ENCODE assay signal across 20 cellular contexts in the genomic region with DNA sequence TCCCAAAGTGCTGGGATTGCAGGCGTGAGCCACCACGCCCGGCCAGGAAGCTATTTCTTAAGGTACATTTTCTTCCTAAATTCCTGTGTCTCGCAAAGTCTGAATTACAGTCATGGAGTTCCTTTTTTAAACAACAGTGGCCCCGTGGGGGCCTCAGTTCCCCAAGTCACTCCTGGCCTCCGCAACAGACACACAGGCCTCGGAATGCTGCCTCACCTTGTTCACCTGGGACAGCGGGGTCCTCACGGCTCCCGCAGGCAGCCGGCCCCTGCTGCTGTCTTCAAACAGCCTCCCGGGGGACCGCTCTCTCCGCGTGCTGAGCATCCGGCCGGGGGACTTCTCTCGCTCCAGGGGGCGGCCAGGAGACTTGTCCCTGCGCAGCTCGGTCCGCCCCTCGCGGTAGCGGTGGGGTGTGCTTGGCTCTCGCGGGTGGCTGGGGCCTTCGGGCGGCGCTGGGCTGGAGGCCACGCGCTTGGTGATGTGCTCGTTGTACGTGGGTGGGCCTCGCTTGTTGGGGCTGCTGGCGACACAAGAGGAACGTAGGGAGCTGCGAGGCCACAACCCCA. TPM values are rescaled to one million over a fixed set of nuclear protein-coding genes. Genes with fewer than 3 reads are reported as not detected.
DNase-seq lines count a peak whose midpoint lies in the region; ATAC-seq and TF ChIP-seq lines count a peak whose summit lies in the region.
"Had no signal": no experiment of that assay in that cellular context is flagged by ENCODE, and none has a peak within 500 bp of the region (broad histone marks: within the 10 kb centered on the region; RNA-seq: fewer than 3 reads in every experiment).

No MANE protein-coding gene starts in this region.

- H3K4me1 ChIP-seq in osteoblast (ENCODE audit: insufficient read depth, low read length) = peaks cover 29% of the 10 kb centered on the region
- H3K4me1 ChIP-seq in left lung = peaks cover 10 to 14% of the 10 kb centered on the region in 2 donors
- no peaks in the 10 kb centered on the region for H3K4me1 ChIP-seq in prostate gland (replicated peaks)

- TF ChIP-seq CTCF in natural killer cell (IDR thresholded peaks at IDR 0.05) = no peak
- TF ChIP-seq CTCF in osteoblast (IDR thresholded peaks at IDR 0.05; ENCODE audit: extremely low read depth, low read depth, low read length) = no peak
- TF ChIP-seq CTCF in left lung (IDR thresholded peaks at IDR 0.05) = no peak
- no peak for TF ChIP-seq CTCF in prostate gland (IDR thresholded peaks at IDR 0.05)

- H3K27ac Mint-ChIP-seq in natural killer cell treated with Interleukin-12 subunit alpha and Interleukin-12 subunit beta and Interleukin-15 and Interleukin-18, amount 100 ng/mL, for 72 hours = no peak overlapping the region
- no peak overlapping the region for H3K27ac Mint-ChIP-seq in natural killer cell
- peak overlapping the region; percentile 16 for H3K27ac Mint-ChIP-seq in central memory CD8-positive, alpha-beta T cell (ENCODE audit: low read depth)
- H3K27ac Mint-ChIP-seq: B cell; CD4-positive, CD25-positive, alpha-beta regulatory T cell; CD8-positive, alpha-beta T cell; GM23338 had no signal

- no peak overlapping the region for H3K4me3 Mint-ChIP-seq in natural killer cell treated with Interleukin-12 subunit alpha and Interleukin-12 subunit beta and Interleukin-15 and Interleukin-18, amount 100 ng/mL, for 72 hours
- no peak overlapping the region for H3K4me3 Mint-ChIP-seq in natural killer cell
- H3K4me3 Mint-ChIP-seq in central memory CD8-positive, alpha-beta T cell = no peak overlapping the region
- H3K4me3 Mint-ChIP-seq: B cell; CD4-positive, CD25-positive, alpha-beta regulatory T cell; CD8-positive, alpha-beta T cell; GM23338; H9 had no signal

- no peaks in the 10 kb centered on the region for H3K36me3 ChIP-seq in osteoblast (ENCODE audit: insufficient read depth, low read length)
- H3K36me3 ChIP-seq in left lung = peaks cover 0 to 17% of the 10 kb centered on the region in 2 donors
- H3K36me3 ChIP-seq in prostate gland = no peaks in the 10 kb centered on the region

- H3K4me1 Mint-ChIP-seq in natural killer cell treated with Interleukin-12 subunit alpha and Interleukin-12 subunit beta and Interleukin-15 and Interleukin-18, amount 100 ng/mL, for 72 hours (ENCODE audit: low read depth in 2 of 2) = no peaks in the 10 kb centered on the region
- no peaks in the 10 kb centered on the region for H3K4me1 Mint-ChIP-seq in natural killer cell
- no peaks in the 10 kb centered on the region for H3K4me1 Mint-ChIP-seq in central memory CD8-positive, alpha-beta T cell
- H3K4me1 Mint-ChIP-seq: CD4-positive, CD25-positive, alpha-beta regulatory T cell; H9 had no signal

- no peak overlapping the region for H3K27ac ChIP-seq in osteoblast (ENCODE audit: low read depth, low read length)
- no peak overlapping the region for H3K27ac ChIP-seq in left lung
- no peak overlapping the region for H3K27ac ChIP-seq in prostate gland
- H3K27ac ChIP-seq: 22Rv1, BLaER1, C4-2B had no signal

- no peak for TF ChIP-seq POLR2A in prostate gland (IDR thresholded peaks at IDR 0.05)

- no peaks in the 10 kb centered on the region for H3K27me3 ChIP-seq in osteoblast (ENCODE audit: insufficient read depth, low read length)
- H3K27me3 ChIP-seq in left lung = no peaks in the 10 kb centered on the region
- no peaks in the 10 kb centered on the region for H3K27me3 ChIP-seq in prostate gland (replicated peaks; ENCODE audit: insufficient read depth)
- H3K27me3 ChIP-seq: BLaER1 had no signal

- DNase-seq in natural killer cell treated with Interleukin-12 subunit alpha and Interleukin-12 subunit beta and Interleukin-15 and Interleukin-18, amount 100 ng/mL, for 72 hours (ENCODE audit: low spot score) = peak; percentile 22
- DNase-seq in natural killer cell = no peak
- DNase-seq in central memory CD8-positive, alpha-beta T cell (ENCODE audit: low spot score in 2 of 2) = no peak
- peak; percentile 10 for DNase-seq in osteoblast (ENCODE audit: insufficient read length, low spot score, missing footprints)
- no peak for DNase-seq in left lung
- DNase-seq in prostate gland (ENCODE audit: low spot score) = no peak
- DNase-seq: Caco-2; CD4-positive, CD25-positive, alpha-beta regulatory T cell; CD8-positive, alpha-beta T cell; DMS153; DND-41 had no signal

- H3K36me3 Mint-ChIP-seq in natural killer cell treated with Interleukin-12 subunit alpha and Interleukin-12 subunit beta and Interleukin-15 and Interleukin-18, amount 100 ng/mL, for 72 hours = no peaks in the 10 kb centered on the region
- H3K36me3 Mint-ChIP-seq in natural killer cell = no peaks in the 10 kb centered on the region
- no peaks in the 10 kb centered on the region for H3K36me3 Mint-ChIP-seq in central memory CD8-positive, alpha-beta T cell (ENCODE audit: insufficient read depth)
- H3K36me3 Mint-ChIP-seq: CD8-positive, alpha-beta T cell had no signal

- H3K27me3 Mint-ChIP-seq in natural killer cell treated with Interleukin-12 subunit alpha and Interleukin-12 subunit beta and Interleukin-15 and Interleukin-18, amount 100 ng/mL, for 72 hours = no peaks in the 10 kb centered on the region
- H3K27me3 Mint-ChIP-seq in natural killer cell (ENCODE audit: low read depth in 2 of 2) = no peaks in the 10 kb centered on the region
- no peaks in the 10 kb centered on the region for H3K27me3 Mint-ChIP-seq in central memory CD8-positive, alpha-beta T cell
- H3K27me3 Mint-ChIP-seq: B cell; CD4-positive, CD25-positive, alpha-beta regulatory T cell had no signal

- H3K9me3 ChIP-seq in osteoblast (ENCODE audit: low read depth, low read length) (no peaks in the 10 kb centered on the region), left lung (no peaks in the 10 kb centered on the region), prostate gland (no peaks in the 10 kb centered on the region)
- H3K9me3 ChIP-seq: BLaER1, Caco-2 had no signal

- H3K4me2 ChIP-seq in osteoblast (ENCODE audit: insufficient read depth, low read length) = no peak overlapping the region
- H3K4me2 ChIP-seq: BLaER1, GM23338 had no signal

- no peaks in the 10 kb centered on the region for H3K79me2 ChIP-seq in osteoblast (ENCODE audit: insufficient read depth, low read length)

- intact Hi-C loops in natural killer cell (cut with micrococcal nuclease) = no loop called here
- intact Hi-C loops in left lung (cut with DNase I) = no loop called here
- intact Hi-C loops in prostate gland (cut with DNase I) = no loop called here

- ATAC-seq in natural killer cell treated with Interleukin-12 subunit alpha and Interleukin-12 subunit beta and Interleukin-15 and Interleukin-18, amount 100 ng/mL, for 72 hours = no peak
- ATAC-seq in natural killer cell (no peak), left lung (no peak), GM18858 (IDR thresholded peaks at IDR 0.05; ENCODE audit: unreplicated experiment) (no peak), GM21515 (IDR thresholded peaks at IDR 0.05; ENCODE audit: unreplicated experiment) (no peak)
- ATAC-seq in central memory CD8-positive, alpha-beta T cell (replicated peaks; ENCODE audit: extremely low read depth, poor library complexity, severe bottlenecking) = no peak
- ATAC-seq: CD8-positive, alpha-beta T cell; GM23338; HCT116 had no signal

- no peak overlapping the region for H3K4me3 ChIP-seq in osteoblast (ENCODE audit: insufficient read depth, low read length)
- no peak overlapping the region for H3K4me3 ChIP-seq in left lung
- no peak overlapping the region for H3K4me3 ChIP-seq in prostate gland
- H3K4me3 ChIP-seq: BLaER1, GM23338 had no signal

- WGBS in prostate gland = 98% methylated on average over 37 of the region's 38 CpGs

- no peaks in the 10 kb centered on the region for H3K9me3 Mint-ChIP-seq in natural killer cell treated with Interleukin-12 subunit alpha and Interleukin-12 subunit beta and Interleukin-15 and Interleukin-18, amount 100 ng/mL, for 72 hours
- H3K9me3 Mint-ChIP-seq in natural killer cell = no peaks in the 10 kb centered on the region
- H3K9me3 Mint-ChIP-seq in central memory CD8-positive, alpha-beta T cell = no peaks in the 10 kb centered on the region
- H3K9me3 Mint-ChIP-seq: CD8-positive, alpha-beta T cell; GM23338 had no signal

- H4K20me1 ChIP-seq in osteoblast (ENCODE audit: insufficient read depth, low read length) = peaks cover 6% of the 10 kb centered on the region
- H4K20me1 ChIP-seq: BLaER1 had no signal

- H2AFZ ChIP-seq in osteoblast (ENCODE audit: low read length) = no peak overlapping the region
- H2AFZ ChIP-seq: GM23338 had no signal

RNA-seq across cellular contexts. Expression of a gene that starts 22.1 kb away (rescaled TPM):
- 10 to 100 TPM; 27.4 to 31.4 TPM for total RNA-seq in natural killer cell treated with Interleukin-12 subunit alpha and Interleukin-12 subunit beta and Interleukin-15 and Interleukin-18, amount 100 ng/mL, for 72 hours
- total RNA-seq in natural killer cell = 10 to 100 TPM; 21.8 to 34.6 (median 23.5) TPM
- total RNA-seq in osteoblast = 16.6 and 25.3 TPM in 2 replicates
- 10 to 100 TPM; 31.8 to 53.3 TPM for total RNA-seq in left lung
- total RNA-seq in prostate gland = 10 to 100 TPM; 17.3 to 36.7 TPM

Comparison
In these comparisons a context has a peak if more than half of its experiments do, and no peak if none do; other contexts are left out.
1. DNase-seq: peak in natural killer cell treated with Interleukin-12 subunit alpha and Interleukin-12 subunit beta and Interleukin-15 and Interleukin-18, amount 100 ng/mL, for 72 hours (single experiment) and osteoblast (single experiment); none in natural killer cell (single experiment), central memory CD8-positive, alpha-beta T cell (0 of 2), left lung (0 of 2) and prostate gland (single experiment).